In genomic region chr5:135456238-135457099, GRCh38 we compare ENCODE assay signal across 9 cellular contexts. TPM values are rescaled to one million over a fixed set of nuclear protein-coding genes. Genes with fewer than 3 reads are reported as not detected.
A peak's percentile ranks its signal among the peaks of the same experiment; 100 is the strongest.
DNase-seq lines count a peak whose midpoint lies in the region; ATAC-seq and TF ChIP-seq lines count a peak whose summit lies in the region.
"Had no signal": no experiment of that assay in that cellular context is flagged by ENCODE, and none has a peak within 500 bp of the region (broad histone marks: within the 10 kb centered on the region; RNA-seq: fewer than 3 reads in every experiment).

No MANE protein-coding gene starts in this region.

- no TSS peak for BruUV-seq in HCT116 (replicated peaks; lab: Mats Ljungman, UMichigan)

- peak overlapping the region; percentile 49 for H3K4me2 ChIP-seq in HCT116 (ENCODE audit: low read length)
- H3K4me2 ChIP-seq in OCI-LY3 (ENCODE audit: low read length), result peak overlapping the region; percentile 24; the same call in 1 of the 2 replicates
- H3K4me2 ChIP-seq in MM.1S (ENCODE audit: low read depth, low read length), result no peak overlapping the region

- ATAC-seq in HCT116 (peak; percentile 21; the same call in 1 of the 2 replicates), upper lobe of left lung (ENCODE audit: low FRiP score in 2 of 2) (peak; percentile 35 to 87)

- TF ChIP-seq CTCF in GM10248 (IDR thresholded peaks at IDR 0.05; ENCODE audit: control extremely low read depth, extremely low read depth, low read depth, missing control alignments) (no peak), HCT116 (IDR thresholded peaks at IDR 0.05 in 2 of 3, conservative IDR thresholded peaks at IDR 0.05 in 1 of 3; ENCODE audit: borderline replicate concordance in 1 of 3, insufficient read depth in 1 of 3, low read depth in 2 of 3, low read length in 2 of 3) (no peak), OCI-LY3 (IDR thresholded peaks at IDR 0.05; ENCODE audit: low read depth, low read length) (no peak), foreskin fibroblast (IDR thresholded peaks at IDR 0.05; ENCODE audit: low read depth, low read length) (no peak), upper lobe of left lung (IDR thresholded peaks at IDR 0.05) (no peak), MM.1S (IDR thresholded peaks at IDR 0.05; ENCODE audit: low read length) (no peak)

- H3K4me3 ChIP-seq in HCT116 (replicated peaks in 1 of 2; ENCODE audit: low read depth in 1 of 2, low read length in 2 of 2), result no peak overlapping the region
- no peak overlapping the region for H3K4me3 ChIP-seq in OCI-LY3 (ENCODE audit: low read length)
- H3K4me3 ChIP-seq in foreskin fibroblast (ENCODE audit: low read depth in 1 of 2, low read length in 2 of 2), result no peak overlapping the region
- H3K4me3 ChIP-seq in upper lobe of left lung, result no peak overlapping the region
- H3K4me3 ChIP-seq in MM.1S (ENCODE audit: low read length), result no peak overlapping the region

- no peaks in the 10 kb centered on the region for H4K20me1 ChIP-seq in HCT116 (ENCODE audit: insufficient read depth)
- H4K20me1 ChIP-seq in OCI-LY3 (ENCODE audit: insufficient read depth, low read length), result no peaks in the 10 kb centered on the region
- H4K20me1 ChIP-seq in MM.1S (ENCODE audit: insufficient read depth, low read length), result no peaks in the 10 kb centered on the region

- no peaks in the 10 kb centered on the region for H3F3A ChIP-seq in MM.1S (ENCODE audit: insufficient read depth, low read length)

- TF ChIP-seq POLR2A in HCT116 (IDR thresholded peaks at IDR 0.05; ENCODE audit: borderline replicate concordance, extremely low read depth, insufficient read depth, insufficient read length) (no peak), upper lobe of left lung (IDR thresholded peaks at IDR 0.05) (peak in 1 of 4 donors; percentile 45)

- CTCF ChIA-PET in GM10248 (lab: Yijun Ruan, JAX), result interaction anchor here (0.7 to 30.0 kb wide), 14 partner anchors 9 to 141 kb away, joined by 3 to 914 read pairs (median 8); partner anchors contain the start of genes CXCL14 and DCANP1
- CTCF ChIA-PET in HCT116 (lab: Charles Lee), result interaction anchor here (0.6 to 14.2 kb wide), 13 partner anchors 7 to 378 kb away, joined by 3 to 476 read pairs (median 7); partner anchors contain the start of genes DCANP1 and SLC25A48

- DNase-seq in GM10248 (ENCODE audit: extremely low spot score), result peak; percentile 57
- peak; percentile 46 for DNase-seq in HCT116 (ENCODE audit: low read depth, low spot score)
- peak; percentile 87 to 97 for DNase-seq in foreskin fibroblast
- DNase-seq in upper lobe of left lung, result peak in 1 of 2 donors; percentile 78
- no peak for DNase-seq in NCI-H446 (lab: John Stamatoyannopoulos, UW)
- DNase-seq in MM.1S, result no peak
- DNase-seq in stimulated activated CD4-positive, alpha-beta T cell treated with anti-CD3 and anti-CD28 coated beads, Interleukin-15, amount 100 ng/mL, for 24 hours, result no peak

- H3K36me3 ChIP-seq in HCT116 (ENCODE audit: control insufficient read depth in 1 of 2, insufficient read depth in 2 of 2, low read length in 2 of 2) (no peaks in the 10 kb centered on the region), OCI-LY3 (replicated peaks; ENCODE audit: low read depth, low read length) (no peaks in the 10 kb centered on the region), upper lobe of left lung (no peaks in the 10 kb centered on the region), MM.1S (replicated peaks; ENCODE audit: insufficient read depth, low read length) (no peaks in the 10 kb centered on the region)

- no peak for TF ChIP-seq EP300 in upper lobe of left lung (IDR thresholded peaks at IDR 0.05)

- H3K79me2 ChIP-seq in HCT116 (ENCODE audit: insufficient read depth, low read length) (no peaks in the 10 kb centered on the region), OCI-LY3 (ENCODE audit: low read length) (no peaks in the 10 kb centered on the region), MM.1S (ENCODE audit: low read length) (no peaks in the 10 kb centered on the region)

- H2AFZ ChIP-seq in HCT116 (ENCODE audit: low read depth, low read length, poor library complexity, severe bottlenecking) (peak overlapping the region; percentile 63), OCI-LY3 (ENCODE audit: low read depth, low read length) (no peak overlapping the region), MM.1S (ENCODE audit: low read length) (no peak overlapping the region)

- POLR2A ChIA-PET in GM10248 (lab: Yijun Ruan, JAX) (no interaction called here), HCT116 (lab: Charles Lee) (interaction anchor here (1.9 kb wide), 1 partner anchor 98 kb away, joined by 8 read pairs; no protein-coding TSS in a partner anchor)

- H3K9me2 ChIP-seq in HCT116 (ENCODE audit: insufficient read depth) (no peaks in the 10 kb centered on the region; the same call in 1 of the 2 replicates), MM.1S (replicated peaks; ENCODE audit: insufficient read depth, low read length) (no peaks in the 10 kb centered on the region)

- H3K9ac ChIP-seq in HCT116 (ENCODE audit: low read length) (no peak overlapping the region), OCI-LY3 (ENCODE audit: low read length) (no peak overlapping the region), MM.1S (ENCODE audit: low read length) (no peak overlapping the region)

- intact Hi-C loops in HCT116 (cut with micrococcal nuclease), result loop anchor here (5.0 to 10.0 kb wide), 2 partner anchors 496 to 598 kb away; partner anchors contain the start of gene LECT2

- H3K4me1 ChIP-seq in HCT116 (ENCODE audit: control insufficient read depth in 1 of 2, insufficient read depth in 2 of 2, low read length in 2 of 2), result peaks cover 10 to 35% of the 10 kb centered on the region in 2 experiments
- H3K4me1 ChIP-seq in OCI-LY3 (ENCODE audit: low read length), result peaks cover 25% of the 10 kb centered on the region
- peaks cover 14 to 31% (median 22%) of the 10 kb centered on the region in 4 donors for H3K4me1 ChIP-seq in upper lobe of left lung
- H3K4me1 ChIP-seq in MM.1S (ENCODE audit: low read length), result no peaks in the 10 kb centered on the region; the same call in 1 of the 2 replicates

- H3K27ac ChIP-seq in HCT116 (ENCODE audit: low read depth, low read length), result no peak overlapping the region
- H3K27ac ChIP-seq in OCI-LY3 (ENCODE audit: low read length), result no peak overlapping the region
- H3K27ac ChIP-seq in upper lobe of left lung, result peak overlapping the region in 1 of 4 donors; percentile 61
- H3K27ac ChIP-seq in MM.1S (ENCODE audit: low read length), result no peak overlapping the region
- H3K27ac ChIP-seq: HL-60 had no signal

- WGBS in upper lobe of left lung, 2 donors, result 71 to 89% methylated on average over 6 to 12 of the region's 12 CpGs

- H3K27me3 ChIP-seq in HCT116 (ENCODE audit: insufficient read depth, low read length), result no peaks in the 10 kb centered on the region
- 0 out of 2 replicates have a peak, but pooled peaks cover 3% of the 10 kb centered on the region for H3K27me3 ChIP-seq in OCI-LY3 (ENCODE audit: low read depth, low read length)
- H3K27me3 ChIP-seq in upper lobe of left lung, result no peaks in the 10 kb centered on the region
- H3K27me3 ChIP-seq in MM.1S (replicated peaks; ENCODE audit: insufficient read depth, low read length), result peaks cover 2% of the 10 kb centered on the region; the same call in 1 of the 2 replicates

- RAD21 ChIA-PET in HCT116 (lab: Charles Lee; ENCODE audit: low non-redundant PET in 1 of 2, low total read pairs in 2 of 2, uncharacterized antibody in 2 of 2, unreplicated experiment in 2 of 2), result no interaction called here

- H3K9me3 ChIP-seq in HCT116 (ENCODE audit: control insufficient read depth in 1 of 2, insufficient read depth in 1 of 2, low read depth in 1 of 2, low read length in 2 of 2) (no peaks in the 10 kb centered on the region), OCI-LY3 (ENCODE audit: insufficient read depth, low read length) (no peaks in the 10 kb centered on the region), upper lobe of left lung (no peaks in the 10 kb centered on the region), MM.1S (replicated peaks; ENCODE audit: insufficient read depth, low read length) (no peaks in the 10 kb centered on the region)

- no peak for TF ChIP-seq RAD21 in HCT116 (IDR thresholded peaks at IDR 0.05; ENCODE audit: low read depth)

TF ChIP-seq in HCT116, 20 proteins besides CTCF, POLR2A, EP300 and RAD21:
- TF ChIP-seq TCF7L2 (IDR thresholded peaks at IDR 0.05; ENCODE audit: borderline replicate concordance, extremely low read depth, insufficient read depth, insufficient read length) (no peak), CBX3 (IDR thresholded peaks at IDR 0.05; ENCODE audit: low read depth) (0 out of 2 replicates have a peak, but pooled peaks have one; percentile 18), MAX (IDR thresholded peaks at IDR 0.05) (peak; percentile 39; the same call in 1 of the 2 replicates), EGR1 (IDR thresholded peaks at IDR 0.05; ENCODE audit: low read depth) (peak; percentile 90), FOSL1 (IDR thresholded peaks at IDR 0.05; ENCODE audit: low read depth) (peak; percentile 49; the same call in 1 of the 2 replicates)

RNA-seq across cellular contexts. Expression of gene TIFAB, which starts 4.3 kb away (rescaled TPM):
- total RNA-seq in HCT116 (2021; ENCODE audit: unreplicated experiment) (not detected), upper lobe of left lung (under 1 TPM in 2 of 6 donors, not detected in 4; 0.23 to 0.24 TPM)
- polyA plus RNA-seq in HCT116 (2012), result not detected in 2 replicates

RNA-seq across cellular contexts. Expression of gene DCANP1, which starts 9.3 kb away (rescaled TPM):
- total RNA-seq in HCT116 (2021; ENCODE audit: unreplicated experiment) (not detected), upper lobe of left lung (1 to 10 TPM in 1 of 6 donors, under 1 TPM in 3, not detected in 2; 0.11 to 1.0 (median 0.27) TPM)
- polyA plus RNA-seq in HCT116 (2012), result not detected in 2 replicates

RNA-seq across cellular contexts. Expression of gene MACROH2A1, which starts 57.4 kb away (rescaled TPM):
- total RNA-seq in HCT116 (2021; ENCODE audit: unreplicated experiment) (218 TPM), upper lobe of left lung (100 to 1,000 TPM; 232 to 690 (median 355) TPM)
- 150 and 174 TPM in 2 replicates for polyA plus RNA-seq in HCT116 (2012)

Comparison
In these comparisons a context has a peak if more than half of its experiments do, and no peak if none do; other contexts are left out.
1. DNase-seq: peak in GM10248 (single experiment), HCT116 (single experiment) and foreskin fibroblast (2 of 2); none in NCI-H446 (0 of 2), MM.1S (single experiment) and stimulated activated CD4-positive, alpha-beta T cell treated with anti-CD3 and anti-CD28 coated beads, Interleukin-15, amount 100 ng/mL, for 24 hours (single experiment).